Comparison of ENCODE assay signal across 28 cellular contexts in the genomic region with DNA sequence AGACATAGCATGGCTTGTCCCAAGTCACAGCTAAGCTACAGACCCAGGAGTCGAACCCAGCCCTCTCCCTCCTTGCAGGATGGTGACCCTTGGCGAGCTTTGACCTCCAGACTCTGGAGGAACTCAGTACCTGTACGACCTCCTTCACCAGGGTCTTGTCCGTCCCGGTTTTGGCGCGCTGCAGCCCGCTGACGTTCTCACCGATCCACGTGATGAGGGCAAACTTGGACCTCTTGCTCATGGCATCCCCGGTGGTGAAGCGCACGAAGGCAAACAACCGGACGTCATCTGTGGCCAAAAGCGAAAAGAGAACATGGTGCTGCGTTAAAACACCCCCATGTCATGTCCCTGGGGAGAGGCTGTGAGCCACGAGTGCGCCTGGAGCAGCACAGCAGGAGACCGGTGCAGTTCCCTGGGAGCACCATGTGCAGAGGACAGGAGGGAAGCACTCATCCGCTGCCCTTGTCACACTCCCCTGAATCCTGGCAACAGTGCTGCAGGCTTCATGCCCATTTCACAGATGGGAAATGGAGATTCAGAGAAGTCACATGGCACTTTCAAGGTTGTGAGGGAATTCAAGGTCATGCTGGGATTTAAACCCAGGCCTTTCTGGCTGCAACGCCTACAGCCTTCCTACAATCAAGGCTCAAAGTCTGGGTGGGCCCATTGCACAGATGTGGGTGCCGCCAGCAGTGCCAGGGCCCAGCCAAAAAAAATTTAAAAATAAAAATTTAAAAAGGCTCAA. TPM values are rescaled to one million over a fixed set of nuclear protein-coding genes. Genes with fewer than 3 reads are reported as not detected.
A peak's percentile ranks its signal among the peaks of the same experiment; 100 is the strongest.
DNase-seq lines count a peak whose midpoint lies in the region; ATAC-seq, FAIRE-seq and TF ChIP-seq lines count a peak whose summit lies in the region.
"Had no signal": no experiment of that assay in that cellular context is flagged by ENCODE, and none has a peak within 500 bp of the region (broad histone marks: within the 10 kb centered on the region; RNA-seq: fewer than 3 reads in every experiment).

No MANE protein-coding gene starts in this region.

- BruUV-seq in HepG2 (replicated peaks; lab: Mats Ljungman, UMichigan): no TSS peak

- intact Hi-C loops in activated CD8-positive, alpha-beta T cell treated with anti-CD3 and anti-CD28 coated beads for 36 hours (cut with micrococcal nuclease): no loop called here
- intact Hi-C loops in HepG2 (cut with micrococcal nuclease; ENCODE audit: unreplicated experiment): no loop called here

- H3K9me3 ChIP-seq in T-helper 17 cell (ENCODE audit: control insufficient read depth, low read length, poor library complexity, severe bottlenecking) (no peaks in the 10 kb centered on the region), HepG2 (ENCODE audit: low read length) (no peaks in the 10 kb centered on the region)
- no peaks in the 10 kb centered on the region for H3K9me3 ChIP-seq in effector memory CD4-positive, alpha-beta T cell (ENCODE audit: control insufficient read depth, low read length)
- H3K9me3 ChIP-seq: BLaER1 had no signal

- H3K36me3 ChIP-seq in HepG2 (replicated peaks in 1 of 2; ENCODE audit: control insufficient read depth in 1 of 2, insufficient read depth in 2 of 2, low read length in 2 of 2): peaks cover 0 to 5% of the 10 kb centered on the region in 2 experiments; a peak in 1 of 5 replicates
- peaks cover 21% of the 10 kb centered on the region for H3K36me3 ChIP-seq in effector memory CD4-positive, alpha-beta T cell (ENCODE audit: control insufficient read depth, insufficient read depth, low read length)

- H2AFZ ChIP-seq in HepG2 (ENCODE audit: low read length): no peak overlapping the region

- no peaks in the 10 kb centered on the region for H3K9me3 Mint-ChIP-seq in activated CD8-positive, alpha-beta T cell treated with anti-CD3 and anti-CD28 coated beads, Interleukin-2, amount 10 ng/mL, durations not matched to agents 7 days and 5 days (ENCODE audit: insufficient read depth)
- H3K9me3 Mint-ChIP-seq in activated CD8-positive, alpha-beta T cell treated with anti-CD3 and anti-CD28 coated beads for 36 hours: no peaks in the 10 kb centered on the region
- H3K9me3 Mint-ChIP-seq: CD4-positive, alpha-beta T cell had no signal

- CTCF ChIA-PET in activated CD8-positive, alpha-beta T cell treated with anti-CD3 and anti-CD28 coated beads, Interleukin-2, amount 10 ng/mL, durations not matched to agents 7 days and 5 days (lab: Charles Lee): interaction anchor here (1.2 kb wide), 1 partner anchor 76 kb away, joined by 3 read pairs; no protein-coding TSS in a partner anchor
- CTCF ChIA-PET in activated CD8-positive, alpha-beta T cell treated with anti-CD3 and anti-CD28 coated beads for 36 hours (lab: Charles Lee): no interaction called here
- CTCF ChIA-PET in HepG2 (lab: Yijun Ruan, JAX; ENCODE audit: low intra/inter-chr PET ratio, low total read pairs): no interaction called here

- no peak overlapping the region for H3K4me3 Mint-ChIP-seq in activated CD8-positive, alpha-beta T cell treated with anti-CD3 and anti-CD28 coated beads, Interleukin-2, amount 10 ng/mL, durations not matched to agents 7 days and 5 days
- no peak overlapping the region for H3K4me3 Mint-ChIP-seq in activated CD8-positive, alpha-beta T cell treated with anti-CD3 and anti-CD28 coated beads for 36 hours
- no peak overlapping the region for H3K4me3 Mint-ChIP-seq in T-helper 17 cell
- H3K4me3 Mint-ChIP-seq: CD4-positive, alpha-beta T cell had no signal

- peaks cover 49% of the 10 kb centered on the region for H3K4me1 ChIP-seq in HepG2 (ENCODE audit: insufficient read depth, low read length)
- H3K4me1 ChIP-seq in effector memory CD4-positive, alpha-beta T cell (ENCODE audit: control insufficient read depth, insufficient read depth, low read length, poor library complexity, severe bottlenecking): peaks cover 15% of the 10 kb centered on the region

- H3K4me2 ChIP-seq in HepG2 (ENCODE audit: low read depth, low read length): no peak overlapping the region
- H3K4me2 ChIP-seq: BLaER1, KMS-11 had no signal

- no peak overlapping the region for H3K27ac ChIP-seq in HepG2 (ENCODE audit: extremely low read length, insufficient read depth, low read length)
- no peak overlapping the region for H3K27ac ChIP-seq in effector memory CD4-positive, alpha-beta T cell (ENCODE audit: insufficient read depth, low read length, poor library complexity, severe bottlenecking)
- H3K27ac ChIP-seq: 22Rv1, BLaER1, KMS-11 had no signal

- no peak for TF ChIP-seq EP300 in HepG2 (IDR thresholded peaks at IDR 0.05; ENCODE audit: low read depth in 2 of 2, low read length in 2 of 2)
- no peak for TF ChIP-seq EP300 in HepG2 (CRISPR knock-in tag; IDR thresholded peaks at IDR 0.05; ENCODE audit: borderline replicate concordance)

- H3K27me3 Mint-ChIP-seq in activated CD8-positive, alpha-beta T cell treated with anti-CD3 and anti-CD28 coated beads, Interleukin-2, amount 10 ng/mL, durations not matched to agents 7 days and 5 days (ENCODE audit: low read depth): no peaks in the 10 kb centered on the region
- H3K27me3 Mint-ChIP-seq in activated CD8-positive, alpha-beta T cell treated with anti-CD3 and anti-CD28 coated beads for 36 hours: no peaks in the 10 kb centered on the region
- H3K27me3 Mint-ChIP-seq in T-helper 17 cell: no peaks in the 10 kb centered on the region
- H3K27me3 Mint-ChIP-seq: CD4-positive, alpha-beta T cell had no signal

- FAIRE-seq in HepG2 (lab: Jason Lieb, UNC): no peak
- FAIRE-seq: GM12891, H1, HTR-8/SVneo had no signal

- TF ChIP-seq POLR2A in HepG2 (IDR thresholded peaks at IDR 0.05; ENCODE audit: insufficient read depth in 1 of 2, low read depth in 2 of 2, low read length in 2 of 2): no peak

- peaks cover 74% of the 10 kb centered on the region for H3K36me3 Mint-ChIP-seq in activated CD8-positive, alpha-beta T cell treated with anti-CD3 and anti-CD28 coated beads, Interleukin-2, amount 10 ng/mL, durations not matched to agents 7 days and 5 days (ENCODE audit: low read depth)
- H3K36me3 Mint-ChIP-seq in activated CD8-positive, alpha-beta T cell treated with anti-CD3 and anti-CD28 coated beads for 36 hours (ENCODE audit: low read depth): peaks cover 73% of the 10 kb centered on the region
- H3K36me3 Mint-ChIP-seq in T-helper 17 cell (ENCODE audit: low read depth): peaks cover 2% of the 10 kb centered on the region

- H3K9ac ChIP-seq in HepG2 (ENCODE audit: insufficient read depth, low read depth, low read length): no peak overlapping the region
- H3K9ac ChIP-seq: BLaER1, KMS-11 had no signal

- DNase-seq in activated CD8-positive, alpha-beta T cell treated with anti-CD3 and anti-CD28 coated beads, Interleukin-2, amount 10 ng/mL, durations not matched to agents 7 days and 5 days: no peak
- DNase-seq in activated CD8-positive, alpha-beta T cell treated with anti-CD3 and anti-CD28 coated beads for 36 hours: no peak
- DNase-seq in T-helper 17 cell: no peak
- no peak for DNase-seq in HepG2 (ENCODE audit: low spot score)
- no peak for DNase-seq in effector memory CD4-positive, alpha-beta T cell
- DNase-seq in COLO668 (lab: John Stamatoyannopoulos, UW; ENCODE audit: unreplicated experiment): no peak
- DNase-seq: ACHN; CD4-positive, alpha-beta T cell; DMS 273 treated with DMSO at 0.1 percent for 48 hours; DMS79; EL; GDM1; HCEC 1CT; MM.1S; NCI-H1048; NCI-H1417; NCI-H1694; NCI-H2029 treated with DMSO at 0.1 percent for 48 hours; NCI-H69; Right ventricle myocardium superior; RPMI8226 had no signal

- H3K27ac Mint-ChIP-seq in activated CD8-positive, alpha-beta T cell treated with anti-CD3 and anti-CD28 coated beads, Interleukin-2, amount 10 ng/mL, durations not matched to agents 7 days and 5 days: peak overlapping the region; percentile 39
- H3K27ac Mint-ChIP-seq in activated CD8-positive, alpha-beta T cell treated with anti-CD3 and anti-CD28 coated beads for 36 hours: no peak overlapping the region
- peak overlapping the region; percentile 29 for H3K27ac Mint-ChIP-seq in T-helper 17 cell

- no peak for TF ChIP-seq CTCF in activated CD8-positive, alpha-beta T cell treated with anti-CD3 and anti-CD28 coated beads for 36 hours (IDR thresholded peaks at IDR 0.05)
- TF ChIP-seq CTCF in HepG2 (CRISPR knock-in tag; IDR thresholded peaks at IDR 0.05): no peak

- WGBS in HepG2 (ENCODE audit: low lambda C conversion rate): 95% methylated on average over 23 of the region's 24 CpGs

- peaks cover 78% of the 10 kb centered on the region for H3K4me1 Mint-ChIP-seq in activated CD8-positive, alpha-beta T cell treated with anti-CD3 and anti-CD28 coated beads, Interleukin-2, amount 10 ng/mL, durations not matched to agents 7 days and 5 days (ENCODE audit: low read depth)
- peaks cover 54% of the 10 kb centered on the region for H3K4me1 Mint-ChIP-seq in activated CD8-positive, alpha-beta T cell treated with anti-CD3 and anti-CD28 coated beads for 36 hours (ENCODE audit: low read depth)
- H3K4me1 Mint-ChIP-seq in T-helper 17 cell: peaks cover 27% of the 10 kb centered on the region

- H3K27me3 ChIP-seq in HepG2 (ENCODE audit: control insufficient read depth in 1 of 2, insufficient read depth in 2 of 2, low read length in 2 of 2): no peaks in the 10 kb centered on the region
- H3K27me3 ChIP-seq in effector memory CD4-positive, alpha-beta T cell (replicated peaks; ENCODE audit: control insufficient read depth, insufficient read depth, low read length, poor library complexity, severe bottlenecking): no peaks in the 10 kb centered on the region
- H3K27me3 ChIP-seq: BLaER1 had no signal

- POLR2A ChIA-PET in activated CD8-positive, alpha-beta T cell treated with anti-CD3 and anti-CD28 coated beads, Interleukin-2, amount 10 ng/mL, durations not matched to agents 7 days and 5 days (lab: Charles Lee): interaction anchor here (0.7 kb wide), 1 partner anchor 133 kb away, joined by 3 read pairs; no protein-coding TSS in a partner anchor
- POLR2A ChIA-PET in activated CD8-positive, alpha-beta T cell treated with anti-CD3 and anti-CD28 coated beads for 36 hours (lab: Charles Lee): interaction anchor here (1.7 to 2.6 kb wide), 2 partner anchors 10 to 36 kb away, joined by 5 to 7 read pairs; no protein-coding TSS in a partner anchor
- POLR2A ChIA-PET in HepG2 (lab: Yijun Ruan, JAX): no interaction called here

- no peak for TF ChIP-seq RAD21 in HepG2 (CRISPR knock-in tag; IDR thresholded peaks at IDR 0.05)

- no peaks in the 10 kb centered on the region for H4K20me1 ChIP-seq in HepG2 (ENCODE audit: insufficient read depth, low read length)
- H4K20me1 ChIP-seq: BLaER1 had no signal

- ATAC-seq in activated CD8-positive, alpha-beta T cell treated with anti-CD3 and anti-CD28 coated beads, Interleukin-2, amount 10 ng/mL, durations not matched to agents 7 days and 5 days: no peak
- no peak for ATAC-seq in activated CD8-positive, alpha-beta T cell treated with anti-CD3 and anti-CD28 coated beads for 36 hours
- ATAC-seq in T-helper 17 cell (no peak), HepG2 (no peak), GM18868 (IDR thresholded peaks at IDR 0.05; ENCODE audit: unreplicated experiment) (no peak)

- H3K4me3 ChIP-seq in HepG2 (replicated peaks in 1 of 3; ENCODE audit: insufficient read depth in 1 of 3, low read depth in 2 of 3, low read length in 3 of 3): no peak overlapping the region
- H3K4me3 ChIP-seq in effector memory CD4-positive, alpha-beta T cell (ENCODE audit: insufficient read depth, low read depth, low read length, poor library complexity, severe bottlenecking): no peak overlapping the region
- H3K4me3 ChIP-seq: BLaER1 had no signal

- in situ Hi-C loops in HepG2 (cut with HindIII; ENCODE audit: extremely low pct_ligation_motif_present, low pct_unique_long_range_greater_than_20kb): no loop called here

- no peaks in the 10 kb centered on the region for H3K79me2 ChIP-seq in HepG2 (ENCODE audit: insufficient read depth, low read length)

RNA-seq across cellular contexts. Expression of a gene that starts 27.7 kb away (rescaled TPM):
- 100 to 1,000 TPM; 837 to 887 TPM for total RNA-seq in activated CD8-positive, alpha-beta T cell treated with anti-CD3 and anti-CD28 coated beads, Interleukin-2, amount 10 ng/mL, durations not matched to agents 7 days and 5 days
- total RNA-seq in activated CD8-positive, alpha-beta T cell treated with anti-CD3 and anti-CD28 coated beads for 36 hours: 100 to 1,000 TPM; 664 to 677 TPM
- total RNA-seq in T-helper 17 cell (100 to 1,000 TPM; 287 to 328 TPM), HepG2 (2016; rRNA removed; fragmentation: Illumina TruSeq; extraction: Trizol) (8.6 and 8.7 TPM in 2 replicates)
- 5.8 and 8.7 TPM in 2 replicates for total RNA-seq in HepG2 (2016; cell fraction: cytosol; rRNA removed; fragmentation: Illumina TruSeq; extraction: Trizol; ENCODE audit: low read depth)
- total RNA-seq in HepG2 (2016; cell fraction: insoluble cytoplasmic fraction; rRNA removed; fragmentation: Illumina TruSeq; extraction: Trizol): 7.3 and 9.2 TPM in 2 replicates
- total RNA-seq in HepG2 (2016; cell fraction: membrane; rRNA removed; fragmentation: Illumina TruSeq; extraction: Trizol): 14.0 and 18.2 TPM in 2 replicates
- 3.7 and 4.3 TPM in 2 replicates for total RNA-seq in HepG2 (2016; cell fraction: nucleus; rRNA removed; fragmentation: Illumina TruSeq; extraction: Trizol)
- polyA plus RNA-seq in HepG2 (2011; rRNA removed): 9.7 and 16.9 TPM in 2 replicates
- 8.5 and 16.0 TPM in 2 replicates for polyA plus RNA-seq in HepG2 (2011; cell fraction: cytosol; rRNA removed)
- 5.1 and 7.3 TPM in 2 replicates for polyA plus RNA-seq in HepG2 (2011; cell fraction: nucleus; rRNA removed)
- 8.5 and 17.2 TPM in 2 replicates for polyA plus RNA-seq in HepG2 (2012)
- polyA plus RNA-seq in HepG2 (2016; cell fraction: cytosol; fragmentation: Illumina TruSeq; extraction: Trizol; ENCODE audit: low read depth): 15.3 and 18.5 TPM in 2 replicates
- polyA plus RNA-seq in HepG2 (2016; cell fraction: insoluble cytoplasmic fraction; fragmentation: Illumina TruSeq; extraction: Trizol; ENCODE audit: low read depth): 17.5 and 21.2 TPM in 2 replicates
- 23.1 and 28.6 TPM in 2 replicates for polyA plus RNA-seq in HepG2 (2016; cell fraction: membrane; fragmentation: Illumina TruSeq; extraction: Trizol; ENCODE audit: low read depth)
- 10.8 and 11.4 TPM in 2 replicates for polyA plus RNA-seq in HepG2 (2016; cell fraction: nucleus; fragmentation: Illumina TruSeq; extraction: Trizol; ENCODE audit: insufficient read depth, low read depth)
- 13.8 and 51.4 TPM in 2 replicates for polyA minus RNA-seq in HepG2 (2011; rRNA and poly(A)+ RNA removed; ENCODE audit: low replicate concordance)
- 3.7 and 9.1 TPM in 2 replicates for polyA minus RNA-seq in HepG2 (2011; cell fraction: cytosol; rRNA and poly(A)+ RNA removed)
- 3.7 and 4.8 TPM in 2 replicates for polyA minus RNA-seq in HepG2 (2011; cell fraction: nucleus; rRNA and poly(A)+ RNA removed)

RNA-seq across cellular contexts. Expression of a gene that starts 58.2 kb away (rescaled TPM):
- 10 to 100 TPM; 31.4 to 32.6 TPM for total RNA-seq in activated CD8-positive, alpha-beta T cell treated with anti-CD3 and anti-CD28 coated beads, Interleukin-2, amount 10 ng/mL, durations not matched to agents 7 days and 5 days
- 10 to 100 TPM; 41.0 to 44.0 TPM for total RNA-seq in activated CD8-positive, alpha-beta T cell treated with anti-CD3 and anti-CD28 coated beads for 36 hours
- total RNA-seq in T-helper 17 cell: 10 to 100 TPM; 68.1 to 78.2 TPM
- total RNA-seq in HepG2 (2016; rRNA removed; fragmentation: Illumina TruSeq; extraction: Trizol): 23.6 and 24.3 TPM in 2 replicates
- 5.2 and 5.7 TPM in 2 replicates for total RNA-seq in HepG2 (2016; cell fraction: cytosol; rRNA removed; fragmentation: Illumina TruSeq; extraction: Trizol; ENCODE audit: low read depth)
- total RNA-seq in HepG2 (2016; cell fraction: insoluble cytoplasmic fraction; rRNA removed; fragmentation: Illumina TruSeq; extraction: Trizol): 19.7 and 25.5 TPM in 2 replicates
- total RNA-seq in HepG2 (2016; cell fraction: membrane; rRNA removed; fragmentation: Illumina TruSeq; extraction: Trizol): 13.6 and 13.8 TPM in 2 replicates
- 19.3 and 23.7 TPM in 2 replicates for total RNA-seq in HepG2 (2016; cell fraction: nucleus; rRNA removed; fragmentation: Illumina TruSeq; extraction: Trizol)
- 26.0 and 34.9 TPM in 2 replicates for polyA plus RNA-seq in HepG2 (2011; rRNA removed)
- polyA plus RNA-seq in HepG2 (2011; cell fraction: cytosol; rRNA removed): 19.5 and 24.5 TPM in 2 replicates
- polyA plus RNA-seq in HepG2 (2011; cell fraction: nucleus; rRNA removed): 101 and 113 TPM in 2 replicates
- 13.5 and 16.7 TPM in 2 replicates for polyA plus RNA-seq in HepG2 (2012)
- polyA plus RNA-seq in HepG2 (2016; cell fraction: cytosol; fragmentation: Illumina TruSeq; extraction: Trizol; ENCODE audit: low read depth): 3.3 and 4.5 TPM in 2 replicates
- 12.0 and 13.5 TPM in 2 replicates for polyA plus RNA-seq in HepG2 (2016; cell fraction: insoluble cytoplasmic fraction; fragmentation: Illumina TruSeq; extraction: Trizol; ENCODE audit: low read depth)
- polyA plus RNA-seq in HepG2 (2016; cell fraction: membrane; fragmentation: Illumina TruSeq; extraction: Trizol; ENCODE audit: low read depth): 5.3 and 6.0 TPM in 2 replicates
- polyA plus RNA-seq in HepG2 (2016; cell fraction: nucleus; fragmentation: Illumina TruSeq; extraction: Trizol; ENCODE audit: insufficient read depth, low read depth): 30.5 and 31.5 TPM in 2 replicates
- polyA minus RNA-seq in HepG2 (2011; rRNA and poly(A)+ RNA removed; ENCODE audit: low replicate concordance): 18.8 and 92.4 TPM in 2 replicates
- polyA minus RNA-seq in HepG2 (2011; cell fraction: cytosol; rRNA and poly(A)+ RNA removed): 32.9 and 39.6 TPM in 2 replicates
- polyA minus RNA-seq in HepG2 (2011; cell fraction: nucleus; rRNA and poly(A)+ RNA removed): 40.4 and 48.1 TPM in 2 replicates

Comparison
In these comparisons a context has a peak if more than half of its experiments do, and no peak if none do; other contexts are left out.
1. RNA of a gene that starts 27.7 kb away (total RNA-seq): 837 to 887 TPM in activated CD8-positive, alpha-beta T cell treated with anti-CD3 and anti-CD28 coated beads, Interleukin-2, amount 10 ng/mL, durations not matched to agents 7 days and 5 days, 664 to 677 TPM in activated CD8-positive, alpha-beta T cell treated with anti-CD3 and anti-CD28 coated beads for 36 hours and 287 to 328 TPM in T-helper 17 cell; 3.7 to 18.2 TPM in HepG2; every median in the first group is over 10 times any median in the second.